ENCODE assay signal across 1 cellular context in genomic region chr1:234724517-234725176, GRCh38.
TF ChIP-seq lines count a peak whose summit lies in the region.

No MANE protein-coding gene starts in this region.

TF ChIP-seq in HepG2, 621 proteins besides CTCF, POLR2A, EP300 and RAD21 (continued from another document and continues in another):
- TF ChIP-seq TAF15 (IDR thresholded peaks at IDR 0.05; ENCODE audit: low read depth, low read length, poor library complexity, severe bottlenecking) = no peak
- no peak for TF ChIP-seq ZNF235 (CRISPR knock-in tag; IDR thresholded peaks at IDR 0.05; ENCODE audit: borderline replicate concordance)
- no peak for TF ChIP-seq MLXIP (CRISPR knock-in tag; IDR thresholded peaks at IDR 0.05; ENCODE audit: borderline replicate concordance)
- no peak for TF ChIP-seq PHB2 (IDR thresholded peaks at IDR 0.05; ENCODE audit: partially characterized antibody)
- TF ChIP-seq ZNF331 (CRISPR knock-in tag; IDR thresholded peaks at IDR 0.05) = peak; percentile 7; the same call in 1 of the 2 replicates
- no peak for TF ChIP-seq PRDM4 (CRISPR knock-in tag; IDR thresholded peaks at IDR 0.05; ENCODE audit: borderline replicate concordance)
- TF ChIP-seq ZNF598 (CRISPR knock-in tag; IDR thresholded peaks at IDR 0.05; ENCODE audit: borderline replicate concordance) = no peak
- peak; percentile 37; the same call in 1 of the 2 replicates for TF ChIP-seq ZBTB34 (CRISPR knock-in tag; IDR thresholded peaks at IDR 0.05)
- no peak; the same call in 1 of the 2 replicates for TF ChIP-seq ARID3A (IDR thresholded peaks at IDR 0.05; ENCODE audit: low read depth, low read length)
- no peak for TF ChIP-seq ZNF83 (CRISPR knock-in tag; IDR thresholded peaks at IDR 0.05; ENCODE audit: borderline replicate concordance)
- no peak for TF ChIP-seq ZNF318 (CRISPR knock-in tag; IDR thresholded peaks at IDR 0.05)
- no peak for TF ChIP-seq ZNF234 (CRISPR knock-in tag; conservative IDR thresholded peaks at IDR 0.05)
- TF ChIP-seq ZBTB46 (CRISPR knock-in tag; IDR thresholded peaks at IDR 0.05; ENCODE audit: borderline replicate concordance) = no peak
- TF ChIP-seq JUN (CRISPR knock-in tag; IDR thresholded peaks at IDR 0.05) = no peak
- TF ChIP-seq SAP130 (CRISPR knock-in tag; IDR thresholded peaks at IDR 0.05; ENCODE audit: low read depth) = peak; percentile 43
- no peak for TF ChIP-seq ZNF460 (CRISPR knock-in tag; IDR thresholded peaks at IDR 0.05; ENCODE audit: borderline replicate concordance)
- TF ChIP-seq ZNF543 (CRISPR knock-in tag; IDR thresholded peaks at IDR 0.05) = no peak
- TF ChIP-seq ZNF280B (CRISPR knock-in tag; IDR thresholded peaks at IDR 0.05; ENCODE audit: borderline replicate concordance) = no peak; the same call in 1 of the 2 replicates
- no peak for TF ChIP-seq ZBTB39 (CRISPR knock-in tag; IDR thresholded peaks at IDR 0.05)
- no peak; the same call in none of the 2 replicates for TF ChIP-seq ZBTB2 (CRISPR knock-in tag; IDR thresholded peaks at IDR 0.05; ENCODE audit: low read depth)
- TF ChIP-seq ZNF253 (CRISPR knock-in tag; IDR thresholded peaks at IDR 0.05; ENCODE audit: borderline replicate concordance) = 0 out of 2 replicates have a peak, but pooled peaks have one; percentile 66
- no peak for TF ChIP-seq FOXC1 (CRISPR knock-in tag; IDR thresholded peaks at IDR 0.05; ENCODE audit: borderline replicate concordance)
- 0 out of 2 replicates have a peak, but pooled peaks have one; percentile 46 for TF ChIP-seq EED (CRISPR knock-in tag; IDR thresholded peaks at IDR 0.05)
